In genomic region chr1:53878492-53879105, GRCh38 we compare ENCODE assay signal across 9 cellular contexts. TPM values are rescaled to one million over a fixed set of nuclear protein-coding genes. Genes with fewer than 3 reads are reported as not detected.
DNase-seq lines count a peak whose midpoint lies in the region; ATAC-seq and TF ChIP-seq lines count a peak whose summit lies in the region.
"Had no signal": no experiment of that assay in that cellular context is flagged by ENCODE, and none has a peak within 500 bp of the region (broad histone marks: within the 10 kb centered on the region; RNA-seq: fewer than 3 reads in every experiment).

No MANE protein-coding gene starts in this region.

- peaks cover 7% of the 10 kb centered on the region for H3K4me1 Mint-ChIP-seq in brain

- no peak overlapping the region for H2AK5ac ChIP-seq in mesenchymal stem cell (ENCODE audit: low read length, severe bottlenecking)

- no peak overlapping the region for H3K4me3 Mint-ChIP-seq in brain
- H3K4me3 Mint-ChIP-seq: activated naive CD8-positive, alpha-beta T cell had no signal

- TF ChIP-seq CTCF in cardiac muscle cell (IDR thresholded peaks at IDR 0.05; ENCODE audit: low read depth, low read length) (peak; percentile 65), brain (conservative IDR thresholded peaks at IDR 0.05) (peak; percentile 63 to 72)

- no peaks in the 10 kb centered on the region for H3K27me3 Mint-ChIP-seq in brain
- H3K27me3 Mint-ChIP-seq: activated naive CD8-positive, alpha-beta T cell had no signal

- H3K9me3 ChIP-seq in cardiac muscle cell (ENCODE audit: low read depth) (no peaks in the 10 kb centered on the region), right cardiac atrium (ENCODE audit: control insufficient read depth, low read length) (no peaks in the 10 kb centered on the region), mesenchymal stem cell (ENCODE audit: control insufficient read depth, low read length) (no peaks in the 10 kb centered on the region), MG63 (no peaks in the 10 kb centered on the region)

- H4K91ac ChIP-seq in mesenchymal stem cell (ENCODE audit: low read length) = no peak overlapping the region

- peak; percentile 60 to 72 for DNase-seq in cardiac muscle cell (ENCODE audit: low read depth in 1 of 2, low spot score in 1 of 2)
- no peak for DNase-seq in right cardiac atrium
- peak; percentile 64 for DNase-seq in NCI-H2196 (lab: John Stamatoyannopoulos, UW; ENCODE audit: unreplicated experiment)
- DNase-seq in mesenchymal stem cell = peak; percentile 63
- DNase-seq in KG1 (lab: John Stamatoyannopoulos, UW) = no peak
- no peak for DNase-seq in MG63
- DNase-seq in activated CD4-positive, alpha-beta T cell treated with anti-CD3 and anti-CD28 coated beads for 4 hours = no peak

- no peak overlapping the region for H3K23ac ChIP-seq in mesenchymal stem cell (ENCODE audit: low read length in 2 of 2)

- H3K4me3 ChIP-seq in cardiac muscle cell (no peak overlapping the region), right cardiac atrium (ENCODE audit: low read length) (no peak overlapping the region), mesenchymal stem cell (ENCODE audit: insufficient read depth in 1 of 2, low read depth in 1 of 2, low read length in 2 of 2) (no peak overlapping the region), MG63 (no peak overlapping the region)

- H2BK120ac ChIP-seq in mesenchymal stem cell (ENCODE audit: low read depth, low read length) = no peak overlapping the region

- H3K4me2 ChIP-seq in mesenchymal stem cell (ENCODE audit: low read length, poor library complexity, severe bottlenecking) = no peak overlapping the region

- no peaks in the 10 kb centered on the region for H3K27me3 ChIP-seq in cardiac muscle cell
- no peaks in the 10 kb centered on the region for H3K27me3 ChIP-seq in right cardiac atrium (ENCODE audit: control insufficient read depth, insufficient read depth)
- H3K27me3 ChIP-seq in mesenchymal stem cell (ENCODE audit: control insufficient read depth in 1 of 2, insufficient read depth in 1 of 2, low read length in 2 of 2) = no peaks in the 10 kb centered on the region
- no peaks in the 10 kb centered on the region for H3K27me3 ChIP-seq in MG63

- H2BK15ac ChIP-seq in mesenchymal stem cell (ENCODE audit: low read depth, poor library complexity, severe bottlenecking) = no peak overlapping the region

- no peaks in the 10 kb centered on the region for H3K4me1 ChIP-seq in cardiac muscle cell (ENCODE audit: low read depth)
- no peaks in the 10 kb centered on the region for H3K4me1 ChIP-seq in right cardiac atrium (ENCODE audit: control insufficient read depth, insufficient read depth, low read length)
- no peaks in the 10 kb centered on the region for H3K4me1 ChIP-seq in mesenchymal stem cell (ENCODE audit: control insufficient read depth, insufficient read depth, low read depth, low read length)

- ATAC-seq in right cardiac atrium = no peak

- WGBS in right cardiac atrium = 51% methylated on average over 5 of the region's 5 CpGs
- 52% methylated on average over 4 of the region's 5 CpGs for WGBS in mesenchymal stem cell

- H3K9ac ChIP-seq in mesenchymal stem cell (ENCODE audit: low read length) = no peak overlapping the region

- H3K36me3 ChIP-seq in cardiac muscle cell (peaks cover 14% of the 10 kb centered on the region), mesenchymal stem cell (ENCODE audit: control insufficient read depth in 1 of 2, insufficient read depth in 2 of 2, low read depth in 1 of 2, low read length in 2 of 2) (peaks cover 28 to 53% of the 10 kb centered on the region in 2 experiments), MG63 (peaks cover 20% of the 10 kb centered on the region)

- no peaks in the 10 kb centered on the region for H3K79me1 ChIP-seq in mesenchymal stem cell (replicated peaks; ENCODE audit: low read length, poor library complexity, severe bottlenecking)

- H4K8ac ChIP-seq in mesenchymal stem cell (ENCODE audit: low read length) = no peak overlapping the region

- no peak overlapping the region for H3K27ac ChIP-seq in cardiac muscle cell
- H3K27ac ChIP-seq in right cardiac atrium (ENCODE audit: low read length) = no peak overlapping the region
- H3K27ac ChIP-seq in mesenchymal stem cell (ENCODE audit: low read length, poor library complexity, severe bottlenecking) = no peak overlapping the region

- H2BK12ac ChIP-seq in mesenchymal stem cell (ENCODE audit: low read length in 2 of 2) = no peak overlapping the region

- no peak overlapping the region for H3K14ac ChIP-seq in mesenchymal stem cell (ENCODE audit: low read length in 2 of 2)

- H2BK5ac ChIP-seq in mesenchymal stem cell (ENCODE audit: low read depth, low read length, poor library complexity, severe bottlenecking) = no peak overlapping the region

- H2AFZ ChIP-seq in mesenchymal stem cell (ENCODE audit: low read depth, low read length) = no peak overlapping the region

- no peak overlapping the region for H3K4ac ChIP-seq in mesenchymal stem cell (ENCODE audit: low read depth in 1 of 2, low read length in 2 of 2)

- peaks cover 0 to 8% (median 7%) of the 10 kb centered on the region in 5 experiments for H3K9me3 Mint-ChIP-seq in brain

- H3K36me3 Mint-ChIP-seq in brain = peaks cover 64% of the 10 kb centered on the region

- intact Hi-C loops in right cardiac atrium (cut with DNase I) = loop anchor here in 2 of 4 donors (5.0 to 10.0 kb wide), 2 partner anchors 69 to 926 kb away; partner anchors contain the start of genes IFT25 (in 1 of the 2), LRRC42 (in 1 of the 2) and TTC22 (in 1 of the 2)

- peak overlapping the region in 2 of 5 experiments; percentile 3 to 29 for H3K27ac Mint-ChIP-seq in brain
- H3K27ac Mint-ChIP-seq: activated naive CD8-positive, alpha-beta T cell had no signal

- H3K18ac ChIP-seq in mesenchymal stem cell (ENCODE audit: low read depth in 1 of 2, low read length in 2 of 2) = no peak overlapping the region

RNA-seq across cellular contexts. Expression of gene YIPF1, which starts 11.0 kb away (rescaled TPM):
- total RNA-seq in cardiac muscle cell (14.4 and 21.0 TPM in 2 replicates), right cardiac atrium (10 to 100 TPM; 13.3 to 15.7 (median 15.6) TPM)
- polyA plus RNA-seq in cardiac muscle cell (28.3 and 29.7 TPM in 2 replicates), right cardiac atrium (13.4 TPM), brain (ENCODE audit: insufficient read depth, low read depth, low replicate concordance) (35.3 TPM)
- polyA plus RNA-seq in mesenchymal stem cell (2013, experiment 1 of 2) = 39.7 TPM
- 40.4 TPM for polyA plus RNA-seq in mesenchymal stem cell (2013, experiment 2 of 2)
- total RNA-seq in MG63 (2014; rRNA removed; shearing (Covaris generic); ENCODE audit: low replicate concordance) = 15.2 and 20.3 TPM in 2 replicates

RNA-seq across cellular contexts. Expression of gene DIO1, which starts 15.4 kb away (rescaled TPM):
- total RNA-seq in cardiac muscle cell = not detected in 2 replicates
- polyA plus RNA-seq in cardiac muscle cell = not detected in 2 replicates
- not detected for total RNA-seq in right cardiac atrium
- polyA plus RNA-seq in right cardiac atrium = not detected
- not detected for polyA plus RNA-seq in brain (ENCODE audit: insufficient read depth, low read depth, low replicate concordance)
- not detected for polyA plus RNA-seq in mesenchymal stem cell (2013, experiment 1 of 2)
- polyA plus RNA-seq in mesenchymal stem cell (2013, experiment 2 of 2) = not detected
- total RNA-seq in MG63 (2014; rRNA removed; shearing (Covaris generic); ENCODE audit: low replicate concordance) = not detected in 2 replicates

RNA-seq across cellular contexts. Expression of gene NDC1, which starts 40.5 kb away (rescaled TPM):
- 18.1 and 20.5 TPM in 2 replicates for total RNA-seq in cardiac muscle cell
- polyA plus RNA-seq in cardiac muscle cell = 11.7 and 17.6 TPM in 2 replicates
- 1 to 10 TPM; 5.0 to 8.5 (median 6.7) TPM for total RNA-seq in right cardiac atrium
- 2.5 TPM for polyA plus RNA-seq in right cardiac atrium
- 11.5 TPM for polyA plus RNA-seq in brain (ENCODE audit: insufficient read depth, low read depth, low replicate concordance)
- 5.7 TPM for polyA plus RNA-seq in mesenchymal stem cell (2013, experiment 1 of 2)
- 6.3 TPM for polyA plus RNA-seq in mesenchymal stem cell (2013, experiment 2 of 2)
- 79.8 and 83.6 TPM in 2 replicates for total RNA-seq in MG63 (2014; rRNA removed; shearing (Covaris generic); ENCODE audit: low replicate concordance)

Comparison
In these comparisons a context has a peak if more than half of its experiments do, and no peak if none do; other contexts are left out.
1. DNase-seq: peak in cardiac muscle cell (2 of 2), NCI-H2196 (single experiment) and mesenchymal stem cell (single experiment); none in right cardiac atrium (0 of 3), KG1 (single experiment), MG63 (single experiment) and activated CD4-positive, alpha-beta T cell treated with anti-CD3 and anti-CD28 coated beads for 4 hours (0 of 2).